In the genomic region with DNA sequence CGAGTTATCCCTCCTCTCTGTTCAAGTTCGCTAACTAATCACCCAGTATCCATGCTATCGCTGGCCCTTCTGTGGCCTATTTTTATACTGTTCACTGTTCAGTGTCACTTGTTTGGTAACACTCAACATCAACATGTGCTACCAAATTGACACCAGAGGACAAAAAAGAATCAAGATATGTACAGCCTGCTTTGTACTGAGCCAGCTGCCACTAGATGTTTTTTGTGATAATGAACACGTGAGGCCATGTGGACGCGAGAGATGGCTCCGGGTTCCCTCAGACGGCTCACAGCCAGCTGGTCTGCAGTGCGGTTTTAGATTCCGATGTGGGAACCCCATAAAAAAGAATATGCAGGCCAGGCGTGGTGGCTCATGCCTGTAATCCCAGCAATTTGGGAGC, we compare ENCODE assay signal across 21 cellular contexts. TPM values are rescaled to one million over a fixed set of nuclear protein-coding genes. Genes with fewer than 3 reads are reported as not detected.
DNase-seq lines count a peak whose midpoint lies in the region; ATAC-seq and TF ChIP-seq lines count a peak whose summit lies in the region.
"Had no signal": no experiment of that assay in that cellular context is flagged by ENCODE, and none has a peak within 500 bp of the region (broad histone marks: within the 10 kb centered on the region; RNA-seq: fewer than 3 reads in every experiment).

No MANE protein-coding gene starts in this region.

- H3K4me1 ChIP-seq in right cardiac atrium (ENCODE audit: control insufficient read depth, insufficient read depth, low read length) (peaks cover 21% of the 10 kb centered on the region), subcutaneous abdominal adipose tissue (ENCODE audit: control insufficient read depth in 5 of 5, insufficient read depth in 5 of 5, low read length in 5 of 5) (peaks cover 1 to 85% (median 70%) of the 10 kb centered on the region in 5 donors), MM.1S (ENCODE audit: low read length) (peaks cover 14% of the 10 kb centered on the region; the same call in 1 of the 2 replicates)
- H3K4me1 ChIP-seq: parathyroid adenoma had no signal

- peak; percentile 67 for DNase-seq in EL
- peak in 2 of 3 donors; percentile 51 to 53 for DNase-seq in right cardiac atrium
- DNase-seq in NCI-H1417 treated with DMSO at 0.1 percent for 48 hours (lab: John Stamatoyannopoulos, UW) = no peak
- DNase-seq in NCI-H2196 (lab: John Stamatoyannopoulos, UW; ENCODE audit: unreplicated experiment) = no peak
- no peak for DNase-seq in MM.1S
- DNase-seq: activated CD4-positive, alpha-beta T cell treated with anti-CD3 and anti-CD28 coated beads, Interleukin-2, amount 50 U/mL, for 1 hour; activated gamma-delta T cell; CD4-positive, alpha-beta memory T cell; central memory CD4-positive, alpha-beta T cell; DMS53; effector CD4-positive, alpha-beta T cell; glutamatergic neuron; lower lobe of right lung; naive thymus-derived CD4-positive, alpha-beta T cell; NCI-H1930; NCI-H446 had no signal

- no peaks in the 10 kb centered on the region for H3K9me3 ChIP-seq in right cardiac atrium (ENCODE audit: control insufficient read depth, low read length)
- no peaks in the 10 kb centered on the region for H3K9me3 ChIP-seq in subcutaneous abdominal adipose tissue (ENCODE audit: control insufficient read depth in 5 of 5, low read length in 5 of 5)
- no peaks in the 10 kb centered on the region for H3K9me3 ChIP-seq in MM.1S (replicated peaks; ENCODE audit: insufficient read depth, low read length)
- H3K9me3 ChIP-seq: lower lobe of right lung had no signal

- ATAC-seq in right cardiac atrium (peak; percentile 75), GM18907 (IDR thresholded peaks at IDR 0.05; ENCODE audit: unreplicated experiment) (no peak)
- ATAC-seq: naive thymus-derived CD4-positive, alpha-beta T cell had no signal

- H3K36me3 ChIP-seq in subcutaneous abdominal adipose tissue (ENCODE audit: control insufficient read depth in 5 of 5, insufficient read depth in 5 of 5, low read length in 5 of 5) = peaks cover 19 to 62% (median 34%) of the 10 kb centered on the region in 5 donors
- no peaks in the 10 kb centered on the region for H3K36me3 ChIP-seq in MM.1S (replicated peaks; ENCODE audit: insufficient read depth, low read length)

- H3K4me3 ChIP-seq in right cardiac atrium (ENCODE audit: low read length) (no peak overlapping the region), subcutaneous abdominal adipose tissue (ENCODE audit: low read depth in 1 of 5, low read length in 5 of 5) (no peak overlapping the region), MM.1S (ENCODE audit: low read length) (no peak overlapping the region)
- H3K4me3 ChIP-seq: lower lobe of right lung had no signal

- H3K9ac ChIP-seq in subcutaneous abdominal adipose tissue (ENCODE audit: low read length in 5 of 5) (no peak overlapping the region), MM.1S (ENCODE audit: low read length) (no peak overlapping the region)
- H3K9ac ChIP-seq: KMS-11, parathyroid adenoma had no signal

- WGBS in right cardiac atrium = 65% methylated on average over 11 of the region's 11 CpGs

- no peaks in the 10 kb centered on the region for H3F3A ChIP-seq in MM.1S (ENCODE audit: insufficient read depth, low read length)

- no peaks in the 10 kb centered on the region for H3K79me2 ChIP-seq in MM.1S (ENCODE audit: low read length)
- H3K79me2 ChIP-seq: parathyroid adenoma had no signal

- intact Hi-C loops in right cardiac atrium (cut with DNase I) = no loop called here

- H3K4me2 ChIP-seq in MM.1S (ENCODE audit: low read depth, low read length) = no peak overlapping the region
- H3K4me2 ChIP-seq: KMS-11 had no signal

- no peak for TF ChIP-seq CTCF in MM.1S (IDR thresholded peaks at IDR 0.05; ENCODE audit: low read length)

- H2AFZ ChIP-seq in MM.1S (ENCODE audit: low read length) = no peak overlapping the region
- H2AFZ ChIP-seq: parathyroid adenoma had no signal

- H4K20me1 ChIP-seq in MM.1S (ENCODE audit: insufficient read depth, low read length) = no peaks in the 10 kb centered on the region

- H3K27ac ChIP-seq in cingulate gyrus (ENCODE audit: low read depth, low read length) = peak overlapping the region; percentile 67
- peak overlapping the region; percentile 66 for H3K27ac ChIP-seq in right cardiac atrium (ENCODE audit: low read length)
- peak overlapping the region; percentile 84 for H3K27ac ChIP-seq in subcutaneous abdominal adipose tissue (ENCODE audit: low read depth, low read length)
- H3K27ac ChIP-seq in MM.1S (ENCODE audit: low read length) = no peak overlapping the region
- H3K27ac ChIP-seq: KMS-11, lower lobe of right lung, parathyroid adenoma had no signal

- no peaks in the 10 kb centered on the region for H3K27me3 ChIP-seq in right cardiac atrium (ENCODE audit: control insufficient read depth, insufficient read depth)
- no peaks in the 10 kb centered on the region for H3K27me3 ChIP-seq in subcutaneous abdominal adipose tissue (ENCODE audit: control insufficient read depth in 5 of 5, insufficient read depth in 4 of 5, low read length in 5 of 5)
- H3K27me3 ChIP-seq in MM.1S (replicated peaks; ENCODE audit: insufficient read depth, low read length) = no peaks in the 10 kb centered on the region

- no peaks in the 10 kb centered on the region for H3K9me2 ChIP-seq in MM.1S (replicated peaks; ENCODE audit: insufficient read depth, low read length)

RNA-seq across cellular contexts. Expression of gene CAV1, which starts 21.2 kb away (rescaled TPM):
- total RNA-seq in right cardiac atrium = 100 to 1,000 TPM; 298 to 502 (median 380) TPM
- 269 TPM for polyA plus RNA-seq in right cardiac atrium
- total RNA-seq: CD4-positive, alpha-beta memory T cell had no signal
- polyA plus RNA-seq: CD4-positive, alpha-beta memory T cell; naive thymus-derived CD4-positive, alpha-beta T cell had no signal

RNA-seq across cellular contexts. Expression of gene CAV2, which starts 46.5 kb away (rescaled TPM):
- total RNA-seq in right cardiac atrium = 100 to 1,000 TPM; 179 to 233 (median 200) TPM
- 136 TPM for polyA plus RNA-seq in right cardiac atrium
- polyA plus RNA-seq: CD4-positive, alpha-beta memory T cell; naive thymus-derived CD4-positive, alpha-beta T cell had no signal

Comparison
In these comparisons a context has a peak if more than half of its experiments do, and no peak if none do; other contexts are left out.
1. DNase-seq: peak in EL (single experiment) and right cardiac atrium (2 of 3); none in NCI-H1417 treated with DMSO at 0.1 percent for 48 hours (single experiment), NCI-H2196 (single experiment) and MM.1S (single experiment).